In genomic region chr21:31576428-31576827, GRCh38 we compare ENCODE assay signal across 19 cellular contexts.
DNase-seq lines count a peak whose midpoint lies in the region; TF ChIP-seq lines count a peak whose summit lies in the region.
"Had no signal": no experiment of that assay in that cellular context is flagged by ENCODE, and none has a peak within 500 bp of the region (broad histone marks: within the 10 kb centered on the region; RNA-seq: fewer than 3 reads in every experiment).

No MANE protein-coding gene starts in this region.

- H3K27me3 Mint-ChIP-seq in HFFc6 (ENCODE audit: insufficient read depth): peaks cover 2% of the 10 kb centered on the region

- H3K4me1 ChIP-seq in BE2C (no peaks in the 10 kb centered on the region), HEK293 (ENCODE audit: control insufficient read depth, insufficient read depth, low read length) (no peaks in the 10 kb centered on the region)
- H3K4me1 ChIP-seq: gastroesophageal sphincter, Peyer's patch, right atrium auricular region had no signal

- H3K36me3 ChIP-seq in BE2C: no peaks in the 10 kb centered on the region
- no peaks in the 10 kb centered on the region for H3K36me3 ChIP-seq in HEK293 (ENCODE audit: control insufficient read depth in 2 of 2, insufficient read depth in 1 of 2, low read length in 2 of 2)
- H3K36me3 ChIP-seq in H7 (replicated peaks; ENCODE audit: control insufficient read depth, insufficient read depth, low read length): no peaks in the 10 kb centered on the region
- H3K36me3 ChIP-seq: gastroesophageal sphincter, Peyer's patch, right atrium auricular region had no signal

- no peak overlapping the region for H3K27ac ChIP-seq in HEK293 (ENCODE audit: extremely low read depth, low read depth, low read length)
- H3K27ac ChIP-seq: gastroesophageal sphincter, Peyer's patch, right atrium auricular region, SK-N-MC had no signal

- H3K9me3 ChIP-seq in BE2C (no peaks in the 10 kb centered on the region), HEK293 (ENCODE audit: control insufficient read depth, insufficient read depth, low read depth, low read length) (no peaks in the 10 kb centered on the region; the same call in 1 of the 2 replicates)

- TF ChIP-seq CTCF in BE2C (IDR thresholded peaks at IDR 0.05; ENCODE audit: low read depth, low read length): no peak
- TF ChIP-seq CTCF in HEK293 (tag by site-specific recombination; IDR thresholded peaks at IDR 0.05): no peak
- TF ChIP-seq CTCF in HFFc6 (IDR thresholded peaks at IDR 0.05): no peak

- H3K4me3 Mint-ChIP-seq in HFFc6: no peak overlapping the region
- H3K4me3 Mint-ChIP-seq: activated T-cell treated with anti-CD3 and anti-CD28 coated beads, Interleukin-2, amount 50 U/mL, for 4 hours; memory B cell had no signal

- peaks cover 9% of the 10 kb centered on the region; the same call in 1 of the 2 replicates for H3K9me3 Mint-ChIP-seq in HFFc6
- H3K9me3 Mint-ChIP-seq: activated T-cell treated with anti-CD3 and anti-CD28 coated beads, Interleukin-2, amount 50 U/mL, for 4 hours; memory B cell had no signal

- H3K4me1 Mint-ChIP-seq in HFFc6 (ENCODE audit: low read depth): no peaks in the 10 kb centered on the region
- H3K4me1 Mint-ChIP-seq: memory B cell had no signal

- H3K4me3 ChIP-seq in BE2C (ENCODE audit: low read depth, low read length) (peak overlapping the region; percentile 8; the same call in 1 of the 2 replicates), HEK293 (ENCODE audit: low read depth, low read length) (no peak overlapping the region), H7 (ENCODE audit: insufficient read depth, low read depth, low read length) (no peak overlapping the region)
- H3K4me3 ChIP-seq: gastroesophageal sphincter, Peyer's patch, right atrium auricular region, SK-N-MC had no signal

- H3K36me3 Mint-ChIP-seq in HFFc6 (ENCODE audit: low read depth): no peaks in the 10 kb centered on the region
- H3K36me3 Mint-ChIP-seq: memory B cell had no signal

- DNase-seq in BE2C: peak; percentile 77
- DNase-seq in NCI-H69 (lab: John Stamatoyannopoulos, UW): peak; percentile 77
- peak; percentile 39 for DNase-seq in dermis blood vessel endothelial cell
- DNase-seq in H7: no peak
- no peak for DNase-seq in activated CD4-positive, alpha-beta T cell treated with anti-CD3 and anti-CD28 coated beads, Interleukin-2, amount 50 U/mL, for 1 hour
- DNase-seq in HFFc6: no peak
- DNase-seq in HEK293T (ENCODE audit: extremely low spot score): no peak
- DNase-seq: activated CD4-positive, CD25-positive, alpha-beta regulatory T cell; activated naive CD4-positive, alpha-beta T cell treated with Interleukin-2 at 50 U/mL for 16 hours; activated T-cell treated with anti-CD3 and anti-CD28 coated beads, Interleukin-2, amount 50 U/mL, for 4 hours; amniotic stem cell; GF-D8; kidney glomerular epithelial cell; Peyer's patch had no signal

- H3K27ac Mint-ChIP-seq in HFFc6: no peak overlapping the region
- H3K27ac Mint-ChIP-seq: memory B cell had no signal

- POLR2A ChIA-PET in HEK293 (lab: Yijun Ruan, JAX): interaction anchor here (1.7 kb wide), 1 partner anchor 17 kb away, joined by 6 read pairs; no protein-coding TSS in a partner anchor
- POLR2A ChIA-PET in HEK293T (lab: Yijun Ruan, JAX): interaction anchor here (1.7 kb wide), 1 partner anchor 18 kb away, joined by 7 read pairs; no protein-coding TSS in a partner anchor

- CTCF ChIA-PET in HEK293 (lab: Yijun Ruan, JAX): interaction anchor here (0.5 to 1.9 kb wide), 6 partner anchors 18 to 473 kb away, joined by 3 to 5 read pairs (median 4); no protein-coding TSS in a partner anchor
- CTCF ChIA-PET in HEK293T (lab: Yijun Ruan, JAX): no interaction called here

- H3K27me3 ChIP-seq in BE2C: no peaks in the 10 kb centered on the region
- H3K27me3 ChIP-seq in H7 (ENCODE audit: control insufficient read depth, insufficient read depth, low read length): no peaks in the 10 kb centered on the region
- H3K27me3 ChIP-seq: Peyer's patch, right atrium auricular region had no signal

TF ChIP-seq in HEK293, 187 proteins besides CTCF, POLR2A, EP300 and RAD21:
- TF ChIP-seq ZSCAN18 (tag by site-specific recombination; IDR thresholded peaks at IDR 0.05) (no peak), ZNF324 (tag by site-specific recombination; IDR thresholded peaks at IDR 0.05) (0 out of 2 replicates have a peak, but pooled peaks have one; percentile 16)

TF ChIP-seq in HEK293T, 16 proteins besides CTCF, POLR2A, EP300 and RAD21:
- no peak for TF ChIP-seq SUZ12 (IDR thresholded peaks at IDR 0.05)
- no peak for TF ChIP-seq ARNT (IDR thresholded peaks at IDR 0.05)
- no peak for TF ChIP-seq PKNOX1 (IDR thresholded peaks at IDR 0.05)
- no peak for TF ChIP-seq CTBP1 (IDR thresholded peaks at IDR 0.05; ENCODE audit: borderline replicate concordance)
- no peak for TF ChIP-seq HDGF (IDR thresholded peaks at IDR 0.05; ENCODE audit: borderline replicate concordance)
- TF ChIP-seq NFRKB (IDR thresholded peaks at IDR 0.05): no peak
- TF ChIP-seq BHLHE40 (IDR thresholded peaks at IDR 0.05; ENCODE audit: borderline replicate concordance): no peak
- TF ChIP-seq L3MBTL2 (conservative IDR thresholded peaks at IDR 0.05): no peak
- TF ChIP-seq TARDBP (IDR thresholded peaks at IDR 0.05): no peak
- no peak for TF ChIP-seq FOXK2 (IDR thresholded peaks at IDR 0.05)
- TF ChIP-seq ELF4 (IDR thresholded peaks at IDR 0.05): no peak
- no peak for TF ChIP-seq ZNF384 (IDR thresholded peaks at IDR 0.05)
- no peak for TF ChIP-seq SP1 (IDR thresholded peaks at IDR 0.05)
- TF ChIP-seq FOXM1 (IDR thresholded peaks at IDR 0.05; ENCODE audit: borderline replicate concordance): no peak
- no peak for TF ChIP-seq FOXA1 (IDR thresholded peaks at IDR 0.05)
- no peak for TF ChIP-seq LEF1 (IDR thresholded peaks at IDR 0.05; ENCODE audit: borderline replicate concordance)
TF ChIP-seq in HEK293T: peak in this region for 0.

Comparison
In these comparisons a context has a peak if more than half of its experiments do, and no peak if none do; other contexts are left out.
1. DNase-seq: peak in BE2C (single experiment), NCI-H69 (single experiment) and dermis blood vessel endothelial cell (single experiment); none in H7 (single experiment), activated CD4-positive, alpha-beta T cell treated with anti-CD3 and anti-CD28 coated beads, Interleukin-2, amount 50 U/mL, for 1 hour (single experiment), HFFc6 (single experiment) and HEK293T (single experiment).